1 cellular context compared by ENCODE assay signal in the genomic region with DNA sequence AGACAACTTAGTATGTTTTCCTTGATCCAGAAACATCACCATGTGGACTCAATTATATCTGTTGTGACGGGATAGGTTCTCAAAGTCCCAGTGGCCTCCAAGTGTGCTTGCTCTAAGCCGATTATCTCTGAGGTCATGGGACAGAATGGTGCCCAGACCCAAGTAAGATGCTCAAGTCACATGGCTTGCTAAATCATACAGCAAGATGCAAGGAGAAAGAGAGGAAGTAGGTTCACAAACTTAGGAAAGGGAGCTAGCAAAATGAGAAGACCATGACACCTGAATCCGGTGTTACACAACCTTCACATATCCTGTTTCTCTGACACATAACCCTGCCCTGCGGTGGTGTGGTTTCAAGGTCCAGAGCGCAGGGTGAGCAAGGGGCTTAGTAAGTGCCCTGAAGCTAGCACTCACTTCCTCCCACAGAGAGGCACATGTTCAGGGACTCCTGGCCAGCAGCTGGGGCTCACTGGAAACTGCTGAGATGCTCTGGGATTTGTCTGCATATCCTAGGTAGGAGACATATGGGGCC.
TF ChIP-seq lines count a peak whose summit lies in the region.

No MANE protein-coding gene starts in this region.

TF ChIP-seq in GM23338, 12 proteins besides CTCF, POLR2A, EP300 and RAD21:
- TF ChIP-seq REST (IDR thresholded peaks at IDR 0.05; ENCODE audit: unreplicated experiment) (no peak), CREB1 (CRISPR knock-in tag; IDR thresholded peaks at IDR 0.05; ENCODE audit: low read depth) (no peak), ZNF331 (CRISPR knock-in tag; IDR thresholded peaks at IDR 0.05; ENCODE audit: low read depth) (no peak), NANOG (IDR thresholded peaks at IDR 0.05; ENCODE audit: borderline replicate concordance) (no peak), ZNF462 (CRISPR knock-in tag; IDR thresholded peaks at IDR 0.05) (no peak), EZH2 (IDR thresholded peaks at IDR 0.05; ENCODE audit: low read depth, unreplicated experiment) (no peak), POLR2AphosphoS5 (IDR thresholded peaks at IDR 0.05; ENCODE audit: low read depth) (no peak), JUNB (IDR thresholded peaks at IDR 0.05; ENCODE audit: unreplicated experiment) (no peak), ZNF114 (CRISPR knock-in tag; IDR thresholded peaks at IDR 0.05) (no peak), STAT1 (IDR thresholded peaks at IDR 0.05; ENCODE audit: unreplicated experiment) (no peak), EZH2phosphoT487 (IDR thresholded peaks at IDR 0.05; ENCODE audit: unreplicated experiment) (no peak)
- TF ChIP-seq, protein P1, sequence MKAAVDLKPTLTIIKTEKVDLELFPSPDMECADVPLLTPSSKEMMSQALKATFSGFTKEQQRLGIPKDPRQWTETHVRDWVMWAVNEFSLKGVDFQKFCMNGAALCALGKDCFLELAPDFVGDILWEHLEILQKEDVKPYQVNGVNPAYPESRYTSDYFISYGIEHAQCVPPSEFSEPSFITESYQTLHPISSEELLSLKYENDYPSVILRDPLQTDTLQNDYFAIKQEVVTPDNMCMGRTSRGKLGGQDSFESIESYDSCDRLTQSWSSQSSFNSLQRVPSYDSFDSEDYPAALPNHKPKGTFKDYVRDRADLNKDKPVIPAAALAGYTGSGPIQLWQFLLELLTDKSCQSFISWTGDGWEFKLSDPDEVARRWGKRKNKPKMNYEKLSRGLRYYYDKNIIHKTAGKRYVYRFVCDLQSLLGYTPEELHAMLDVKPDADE (IDR thresholded peaks at IDR 0.05): no peak
